In the genomic region with DNA sequence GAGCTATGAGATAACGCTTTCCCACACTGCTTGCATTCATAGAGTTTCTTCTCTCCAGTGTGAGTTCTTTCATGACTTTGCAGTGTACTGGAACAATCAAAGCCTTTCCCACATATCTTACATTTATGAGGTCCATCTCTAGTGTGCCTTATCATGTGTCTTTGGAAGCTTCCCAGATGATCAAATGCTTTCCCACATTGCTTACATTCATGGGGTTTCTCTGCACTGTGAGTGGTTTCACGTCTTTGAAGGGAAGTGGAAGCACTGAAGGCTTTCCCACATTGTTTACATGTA, we compare ENCODE assay signal across 26 cellular contexts.
"Had no signal": no experiment of that assay in that cellular context is flagged by ENCODE, and none has a peak within 500 bp of the region (broad histone marks: within the 10 kb centered on the region; RNA-seq: fewer than 3 reads in every experiment).

No MANE protein-coding gene starts in this region.

- H3K4me1 Mint-ChIP-seq: immature natural killer cell; mesothelial cell of epicardium; naive thymus-derived CD8-positive, alpha-beta T cell had no signal

- H3K4me1 ChIP-seq: esophagus muscularis mucosa, foreskin keratinocyte, gastroesophageal sphincter, heart left ventricle, left ventricle myocardium inferior, lower lobe of right lung had no signal

- H3K4me3 ChIP-seq: coronary artery, dorsolateral prefrontal cortex, esophagus muscularis mucosa, gastroesophageal sphincter, heart left ventricle, hepatocyte, left ventricle myocardium inferior, lower lobe of right lung, mucosa of descending colon had no signal

- H3K27me3 ChIP-seq: dorsolateral prefrontal cortex, esophagus muscularis mucosa, foreskin keratinocyte, gastroesophageal sphincter, heart left ventricle, hepatocyte had no signal

- H3K27ac ChIP-seq: coronary artery, dorsolateral prefrontal cortex, esophagus muscularis mucosa, foreskin keratinocyte, gastroesophageal sphincter, heart left ventricle, hepatocyte, left ventricle myocardium inferior, lower lobe of right lung had no signal

- H3K4me2 ChIP-seq: hepatocyte had no signal

- H2AFZ ChIP-seq: hepatocyte had no signal

- DNase-seq: dermis blood vessel endothelial cell; dorsolateral prefrontal cortex; effector CD4-positive, alpha-beta T cell; effector memory CD4-positive, alpha-beta T cell; foreskin keratinocyte; heart left ventricle; hypothalamus; immature natural killer cell; islet precursor cell; kidney; kidney glomerular epithelial cell; left colon; left ventricle myocardium inferior; lower lobe of right lung; mesenchymal stem cell; mucosa of descending colon; naive B cell; naive thymus-derived CD8-positive, alpha-beta T cell had no signal

- ATAC-seq: foreskin keratinocyte; gastroesophageal sphincter; heart left ventricle; left colon; left lobe of liver; lower lobe of right lung; mucosa of descending colon; naive thymus-derived CD8-positive, alpha-beta T cell had no signal

- H3K27me3 Mint-ChIP-seq: naive B cell; naive thymus-derived CD8-positive, alpha-beta T cell had no signal

- H3K79me2 ChIP-seq: hepatocyte had no signal

- H3K4me3 Mint-ChIP-seq: immature natural killer cell; mesothelial cell of epicardium; naive thymus-derived CD8-positive, alpha-beta T cell had no signal

- FAIRE-seq: endothelial cell of umbilical vein, frontal cortex, kidney had no signal

- H3K27ac Mint-ChIP-seq: immature natural killer cell; mesothelial cell of epicardium; naive B cell; naive thymus-derived CD8-positive, alpha-beta T cell had no signal
